9 cellular contexts compared by ENCODE assay signal in genomic region chr11:27395556-27396258, GRCh38. TPM values are rescaled to one million over a fixed set of nuclear protein-coding genes. Genes with fewer than 3 reads are reported as not detected.
A peak's percentile ranks its signal among the peaks of the same experiment; 100 is the strongest.
DNase-seq lines count a peak whose midpoint lies in the region; ATAC-seq, FAIRE-seq and TF ChIP-seq lines count a peak whose summit lies in the region.
"Had no signal": no experiment of that assay in that cellular context is flagged by ENCODE, and none has a peak within 500 bp of the region (broad histone marks: within the 10 kb centered on the region; RNA-seq: fewer than 3 reads in every experiment).

No MANE protein-coding gene starts in this region.

- H3K36me3 ChIP-seq in bronchial epithelial cell (ENCODE audit: control insufficient read depth, insufficient read depth, low read length): no peaks in the 10 kb centered on the region

- H3K27me3 ChIP-seq in bronchial epithelial cell (ENCODE audit: control insufficient read depth, insufficient read depth, low read length): no peaks in the 10 kb centered on the region

- no peak for TF ChIP-seq CTCF in bronchial epithelial cell (IDR thresholded peaks at IDR 0.05; ENCODE audit: insufficient read depth, low read length, severe bottlenecking)

- peak; percentile 82 for ATAC-seq in left lobe of liver
- no peak for ATAC-seq in HG02938 (IDR thresholded peaks at IDR 0.05; ENCODE audit: unreplicated experiment)
- ATAC-seq in HG02642 (IDR thresholded peaks at IDR 0.05; ENCODE audit: poor library complexity, unreplicated experiment): no peak
- no peak for ATAC-seq in GM18867 (IDR thresholded peaks at IDR 0.05; ENCODE audit: unreplicated experiment)

- no peak overlapping the region for H3K4me3 ChIP-seq in bronchial epithelial cell (ENCODE audit: low read depth, low read length)

- no peak for FAIRE-seq in bronchial epithelial cell (lab: Jason Lieb, UNC)

- DNase-seq in NCI-H510A treated with DMSO at 0.1 percent for 48 hours (lab: John Stamatoyannopoulos, UW) (peak; percentile 11), NCI-H510A (lab: John Stamatoyannopoulos, UW) (no peak), bronchial epithelial cell (ENCODE audit: low read depth) (peak; percentile 85), left lobe of liver (ENCODE audit: low spot score) (peak; percentile 72), NCI-H187 (lab: John Stamatoyannopoulos, UW) (no peak)
- DNase-seq: effector memory CD4-positive, alpha-beta T cell had no signal

RNA-seq across cellular contexts. Expression of gene CCDC34, which starts 32.7 kb away (rescaled TPM):
- total RNA-seq in bronchial epithelial cell (1.3 and 2.0 TPM in 2 replicates), left lobe of liver (2.0 TPM)

Comparison
In these comparisons a context has a peak if more than half of its experiments do, and no peak if none do; other contexts are left out.
1. DNase-seq: peak in NCI-H510A treated with DMSO at 0.1 percent for 48 hours (single experiment), bronchial epithelial cell (single experiment) and left lobe of liver (single experiment); none in NCI-H510A (single experiment) and NCI-H187 (0 of 2).